Comparison of ENCODE assay signal across 8 cellular contexts in genomic region chr19:33430674-33431277, GRCh38. TPM values are rescaled to one million over a fixed set of nuclear protein-coding genes. Genes with fewer than 3 reads are reported as not detected.
DNase-seq lines count a peak whose midpoint lies in the region; ATAC-seq lines count a peak whose summit lies in the region.

No MANE protein-coding gene starts in this region.

- no peak overlapping the region for H3K27ac ChIP-seq in right cardiac atrium (ENCODE audit: low read length)

- intact Hi-C loops in right cardiac atrium (cut with DNase I), result loop anchor here in 2 of 4 donors (2.0 to 5.0 kb wide), 2 partner anchors 340 to 342 kb away; no protein-coding TSS in a partner anchor

- H3K4me3 ChIP-seq in right cardiac atrium (ENCODE audit: low read length) (no peak overlapping the region), skeletal muscle cell (ENCODE audit: low read depth, low read length) (no peak overlapping the region)

- no peaks in the 10 kb centered on the region for H3K27me3 ChIP-seq in right cardiac atrium (ENCODE audit: control insufficient read depth, insufficient read depth)

- 30% methylated on average over 13 of the region's 13 CpGs for WGBS in right cardiac atrium

- DNase-seq in activated gamma-delta T cell treated with Interleukin-2 at 50 U/mL for 16 hours (peak; percentile 56), activated gamma-delta T cell (lab: John Stamatoyannopoulos, UW) (no peak), NCI-H1436 treated with DMSO at 0.1 percent for 48 hours (lab: John Stamatoyannopoulos, UW) (peak; percentile 25), T-helper 1 cell (peak in 4 of 5 donors; percentile 40 to 48 (median 42)), amniotic stem cell (lab: John Stamatoyannopoulos, UW) (peak; percentile 9), right cardiac atrium (peak; percentile 60 to 88 (median 86)), skeletal muscle cell (ENCODE audit: low read depth) (peak; percentile 26)

- H3K9me3 ChIP-seq in right cardiac atrium (ENCODE audit: control insufficient read depth, low read length), result no peaks in the 10 kb centered on the region

- no peaks in the 10 kb centered on the region for H3K4me1 ChIP-seq in right cardiac atrium (ENCODE audit: control insufficient read depth, insufficient read depth, low read length)

- ATAC-seq in right cardiac atrium (peak; percentile 61 to 77), HG03097 (IDR thresholded peaks at IDR 0.05; ENCODE audit: low FRiP score, unreplicated experiment) (no peak)

RNA-seq across cellular contexts. Expression of gene CEBPG, which starts 57.3 kb away (rescaled TPM):
- 10 to 100 TPM; 13.1 to 18.3 (median 15.7) TPM for total RNA-seq in right cardiac atrium
- polyA plus RNA-seq in right cardiac atrium, result 12.7 TPM
